In the genomic region with DNA sequence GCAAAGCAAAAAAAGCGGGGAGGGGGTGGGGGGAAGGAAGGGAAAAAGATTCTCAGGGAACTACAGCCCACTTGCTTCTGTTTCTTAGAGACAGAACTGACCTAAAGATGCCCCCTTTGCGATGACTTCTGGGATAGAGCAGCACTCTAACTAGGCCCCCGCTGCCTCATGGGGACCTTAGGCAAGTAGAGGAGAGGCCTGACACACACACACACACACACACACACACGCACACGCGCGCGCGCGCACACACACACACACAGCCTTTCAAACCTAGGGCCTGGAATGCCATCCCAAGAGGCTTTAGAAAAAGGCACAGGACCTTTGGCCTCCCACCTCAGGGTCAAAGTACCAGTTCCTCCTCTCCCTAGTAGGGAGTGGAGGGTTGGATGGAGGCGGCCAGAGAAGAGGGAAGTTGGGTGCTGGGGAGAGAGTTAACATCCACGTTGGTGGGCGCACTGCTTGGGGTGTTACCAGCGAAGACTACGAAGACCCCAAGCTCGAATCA, we compare ENCODE assay signal across 12 cellular contexts. TPM values are rescaled to one million over a fixed set of nuclear protein-coding genes. Genes with fewer than 3 reads are reported as not detected.
DNase-seq lines count a peak whose midpoint lies in the region; ATAC-seq, FAIRE-seq and TF ChIP-seq lines count a peak whose summit lies in the region.
"Had no signal": no experiment of that assay in that cellular context is flagged by ENCODE, and none has a peak within 500 bp of the region (broad histone marks: within the 10 kb centered on the region; RNA-seq: fewer than 3 reads in every experiment).

No MANE protein-coding gene starts in this region.

- H3K4me3 ChIP-seq in H7 (ENCODE audit: insufficient read depth, low read depth, low read length) (peak overlapping the region; percentile 54; the same call in 1 of the 2 replicates), coronary artery (peak overlapping the region; percentile 80), right lobe of liver (no peak overlapping the region), small intestine (ENCODE audit: low read depth in 1 of 2, low read length in 2 of 2) (no peak overlapping the region)

- ATAC-seq in right lobe of liver: no peak
- ATAC-seq in GM18867 (IDR thresholded peaks at IDR 0.05; ENCODE audit: unreplicated experiment): no peak
- ATAC-seq in GM19463 (IDR thresholded peaks at IDR 0.05; ENCODE audit: unreplicated experiment): no peak

- WGBS in right lobe of liver (ENCODE audit: insufficient coverage, low coverage, low lambda C conversion rate, missing lambda C conversion rate): 41% methylated on average over 10 of the region's 16 CpGs
- 60 to 75% (median 68%) methylated on average over 16 of the region's 16 CpGs for WGBS in small intestine, 3 donors

- no peak for TF ChIP-seq POLR2A in right lobe of liver (IDR thresholded peaks at IDR 0.05)

- H3K9me3 ChIP-seq in right lobe of liver (no peaks in the 10 kb centered on the region), small intestine (ENCODE audit: control insufficient read depth, low read depth) (no peaks in the 10 kb centered on the region)

- H3K27ac ChIP-seq in coronary artery (peak overlapping the region; percentile 95 to 97), right lobe of liver (peak overlapping the region in 2 of 3 donors; percentile 15 to 21), small intestine (ENCODE audit: low read depth in 1 of 2, low read length in 1 of 2) (peak overlapping the region in 1 of 2 donors; percentile 96)

- DNase-seq in H7: no peak
- no peak for DNase-seq in coronary artery (ENCODE audit: low spot score)
- no peak for DNase-seq in right lobe of liver
- peak; percentile 4 for DNase-seq in small intestine
- DNase-seq in COR-L47 (lab: John Stamatoyannopoulos, UW): no peak
- no peak for DNase-seq in NCI-H2081 treated with DMSO at 0.1 percent for 48 hours (lab: John Stamatoyannopoulos, UW)
- DNase-seq: activated naive CD4-positive, alpha-beta T cell treated with anti-CD3 and anti-CD28 coated beads, Interleukin-2, amount 50 U/mL, for 16 hours; KG1; NCI-H82; stimulated activated CD4-positive, alpha-beta T cell treated with anti-CD3 and anti-CD28 coated beads, Interleukin-4, amount 100 ng/mL, for 24 hours had no signal

- H3K4me1 ChIP-seq in right lobe of liver: no peaks in the 10 kb centered on the region
- H3K4me1 ChIP-seq in small intestine (ENCODE audit: control insufficient read depth in 2 of 2, insufficient read depth in 1 of 2, low read depth in 1 of 2, low read length in 1 of 2): no peaks in the 10 kb centered on the region

- FAIRE-seq in small intestine (lab: Jason Lieb, UNC): no peak

- peaks cover 2% of the 10 kb centered on the region for H3K27me3 ChIP-seq in H7 (ENCODE audit: control insufficient read depth, insufficient read depth, low read length)
- no peaks in the 10 kb centered on the region for H3K27me3 ChIP-seq in right lobe of liver
- peaks cover 0 to 4% of the 10 kb centered on the region in 2 donors for H3K27me3 ChIP-seq in small intestine (ENCODE audit: control insufficient read depth in 2 of 2, insufficient read depth in 2 of 2, low read length in 2 of 2)

- TF ChIP-seq CTCF in coronary artery (IDR thresholded peaks at IDR 0.05) (no peak), right lobe of liver (IDR thresholded peaks at IDR 0.05) (no peak)

- H3K36me3 ChIP-seq in H7 (replicated peaks; ENCODE audit: control insufficient read depth, insufficient read depth, low read length): no peaks in the 10 kb centered on the region
- no peaks in the 10 kb centered on the region for H3K36me3 ChIP-seq in right lobe of liver
- H3K36me3 ChIP-seq in small intestine (ENCODE audit: control insufficient read depth in 2 of 2, insufficient read depth in 2 of 2, low read length in 2 of 2): no peaks in the 10 kb centered on the region

- intact Hi-C loops in right lobe of liver (cut with DNase I): no loop called here

RNA-seq across cellular contexts. Expression of a gene that starts 1.4 kb away (rescaled TPM):
- 37.9 and 47.8 TPM in 2 replicates for total RNA-seq in H7 (2014; rRNA removed; shearing (Covaris generic))
- 10 to 100 TPM in 5 of 6 experiments, 1 to 10 TPM in 1; 5.6 to 49.8 (median 18.4) TPM for total RNA-seq in right lobe of liver
- 10 to 100 TPM in 2 of 3 donors, 1 to 10 TPM in 1; 2.0 to 78.1 (median 10.3) TPM for polyA plus RNA-seq in small intestine

Comparison
In these comparisons a context has a peak if more than half of its experiments do, and no peak if none do; other contexts are left out.
1. H3K4me3 ChIP-seq: peak in H7 (single experiment) and coronary artery (single experiment); none in right lobe of liver (0 of 3) and small intestine (0 of 2).